11 cellular contexts compared by ENCODE assay signal in the genomic region with DNA sequence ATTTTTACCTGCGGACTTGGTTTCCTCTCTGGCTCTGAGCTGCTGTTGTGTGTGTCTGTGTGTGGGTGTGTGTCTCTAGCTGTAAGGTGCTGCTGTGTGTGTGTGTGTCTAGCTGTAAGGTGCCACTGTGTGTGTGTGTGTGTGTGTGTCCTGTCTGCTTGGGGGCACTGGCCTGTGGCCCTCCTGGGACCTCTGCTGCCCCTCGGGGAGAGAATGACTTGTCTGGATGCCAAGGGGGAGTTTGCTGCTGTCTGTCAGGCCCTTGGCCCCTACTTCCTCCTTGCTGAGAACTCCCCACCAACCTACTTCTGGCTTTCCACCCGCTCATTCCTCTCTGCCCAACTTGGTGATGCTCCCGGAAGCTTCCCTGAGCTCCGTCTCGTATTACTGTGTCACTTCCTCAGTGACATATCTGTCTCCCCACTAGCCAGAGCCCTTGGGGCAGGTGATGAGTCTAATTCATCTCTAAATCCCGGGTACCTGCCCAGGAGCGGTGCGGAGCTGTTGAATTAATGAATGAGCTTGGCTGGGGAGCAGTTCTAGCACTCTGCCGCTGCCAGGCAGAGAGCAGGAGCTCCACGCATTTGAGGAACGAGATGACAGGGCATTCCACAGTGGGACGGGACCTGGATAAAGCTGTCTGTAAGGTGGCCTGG. TPM values are rescaled to one million over a fixed set of nuclear protein-coding genes. Genes with fewer than 3 reads are reported as not detected.
DNase-seq lines count a peak whose midpoint lies in the region; ATAC-seq and TF ChIP-seq lines count a peak whose summit lies in the region.
"Had no signal": no experiment of that assay in that cellular context is flagged by ENCODE, and none has a peak within 500 bp of the region (broad histone marks: within the 10 kb centered on the region; RNA-seq: fewer than 3 reads in every experiment).

No MANE protein-coding gene starts in this region.

- H3K36me3 ChIP-seq in hepatocyte (replicated peaks; ENCODE audit: insufficient read depth, low read depth) (no peaks in the 10 kb centered on the region), stomach smooth muscle (ENCODE audit: control insufficient read depth in 2 of 2, insufficient read depth in 2 of 2, low read length in 2 of 2) (peaks cover 15 to 21% of the 10 kb centered on the region in 2 donors)

- H3K79me2 ChIP-seq in hepatocyte = no peaks in the 10 kb centered on the region

- peaks cover 22% of the 10 kb centered on the region for H3K4me1 Mint-ChIP-seq in T-helper 1 cell treated with Interleukin-12 subunit alpha and Interleukin-12 subunit beta and Interleukin-4 antibody, amounts not matched to agents 30 μg/mL and 1 μg/mL, for 36 hours (ENCODE audit: low read depth)
- peaks cover 32% of the 10 kb centered on the region for H3K4me1 Mint-ChIP-seq in activated CD4-positive, alpha-beta memory T cell treated with anti-CD3 and anti-CD28 coated beads for 36 hours (ENCODE audit: low read depth)

- no peak overlapping the region for H3K4me2 ChIP-seq in hepatocyte

- intact Hi-C loops in activated CD4-positive, alpha-beta memory T cell treated with anti-CD3 and anti-CD28 coated beads for 36 hours (cut with micrococcal nuclease) = no loop called here

- no peaks in the 10 kb centered on the region for H3K4me1 ChIP-seq in hepatocyte (ENCODE audit: insufficient read depth)
- H3K4me1 ChIP-seq in stomach smooth muscle (ENCODE audit: control insufficient read depth, insufficient read depth, low read length) = peaks cover 47% of the 10 kb centered on the region

- H3K9me3 ChIP-seq in hepatocyte (ENCODE audit: low read depth) (no peaks in the 10 kb centered on the region), stomach smooth muscle (ENCODE audit: control insufficient read depth in 2 of 2, low read length in 2 of 2) (no peaks in the 10 kb centered on the region)

- DNase-seq in T-helper 1 cell = no peak
- peak; percentile 14 for DNase-seq in activated CD4-positive, alpha-beta memory T cell treated with anti-CD3 and anti-CD28 coated beads for 36 hours
- no peak for DNase-seq in hepatocyte (ENCODE audit: low spot score)
- no peak for DNase-seq in SKM-1 treated with dmso at 0.1 percent for 144 hours (lab: John Stamatoyannopoulos, UW; ENCODE audit: unreplicated experiment)
- DNase-seq in G401 (ENCODE audit: low spot score) = no peak
- DNase-seq: activated CD4-positive, CD25-positive, alpha-beta regulatory T cell; NCI-H2081 had no signal

- H3K9ac ChIP-seq in stomach smooth muscle (ENCODE audit: low read length in 2 of 2) = no peak overlapping the region

- H3K36me3 Mint-ChIP-seq in T-helper 1 cell treated with Interleukin-12 subunit alpha and Interleukin-12 subunit beta and Interleukin-4 antibody, amounts not matched to agents 30 μg/mL and 1 μg/mL, for 36 hours (ENCODE audit: low read depth) = peaks cover 20% of the 10 kb centered on the region
- peaks cover 21% of the 10 kb centered on the region for H3K36me3 Mint-ChIP-seq in activated CD4-positive, alpha-beta memory T cell treated with anti-CD3 and anti-CD28 coated beads for 36 hours

- CTCF ChIA-PET in activated CD4-positive, alpha-beta memory T cell treated with anti-CD3 and anti-CD28 coated beads for 36 hours (lab: Charles Lee) = interaction anchor here (0.6 to 1.6 kb wide), 5 partner anchors 14 to 230 kb away, joined by 3 read pairs; a partner anchor contains a TSS

- peak overlapping the region; percentile 15 for H3K27ac Mint-ChIP-seq in T-helper 1 cell treated with Interleukin-12 subunit alpha and Interleukin-12 subunit beta and Interleukin-4 antibody, amounts not matched to agents 30 μg/mL and 1 μg/mL, for 36 hours
- peak overlapping the region; percentile 16 for H3K27ac Mint-ChIP-seq in activated CD4-positive, alpha-beta memory T cell treated with anti-CD3 and anti-CD28 coated beads for 36 hours

- H3K27ac ChIP-seq in hepatocyte (peak overlapping the region; percentile 20), stomach smooth muscle (ENCODE audit: low read length) (peak overlapping the region; percentile 64)

- 86% methylated on average over 13 of the region's 13 CpGs for whole genome bisulfite sequencing in hepatocyte (ENCODE audit: low lambda C conversion rate, missing lambda C conversion rate)

- no peaks in the 10 kb centered on the region for H3K9me2 ChIP-seq in hepatocyte (replicated peaks; ENCODE audit: insufficient read depth)

- TF ChIP-seq CTCF in hepatocyte (IDR thresholded peaks at IDR 0.05; ENCODE audit: poor library complexity) = no peak

- H4K20me1 ChIP-seq in hepatocyte (ENCODE audit: insufficient read depth, poor library complexity, severe bottlenecking) = peaks cover 2% of the 10 kb centered on the region

- POLR2A ChIA-PET in activated CD4-positive, alpha-beta memory T cell treated with anti-CD3 and anti-CD28 coated beads for 36 hours (lab: Charles Lee) = interaction anchor here (0.7 to 1.0 kb wide), 2 partner anchors 27 to 52 kb away, joined by 3 read pairs; a partner anchor contains a TSS

- in situ Hi-C loops in G401 (cut with HindIII; ENCODE audit: low sequenced_read_pairs) = no loop called here

- H3K9me3 Mint-ChIP-seq in T-helper 1 cell treated with Interleukin-12 subunit alpha and Interleukin-12 subunit beta and Interleukin-4 antibody, amounts not matched to agents 30 μg/mL and 1 μg/mL, for 36 hours = no peaks in the 10 kb centered on the region
- no peaks in the 10 kb centered on the region for H3K9me3 Mint-ChIP-seq in activated CD4-positive, alpha-beta memory T cell treated with anti-CD3 and anti-CD28 coated beads for 36 hours

- no peak for ATAC-seq in HG02870 (IDR thresholded peaks at IDR 0.05; ENCODE audit: unreplicated experiment)

- no peaks in the 10 kb centered on the region for H3K27me3 Mint-ChIP-seq in T-helper 1 cell treated with Interleukin-12 subunit alpha and Interleukin-12 subunit beta and Interleukin-4 antibody, amounts not matched to agents 30 μg/mL and 1 μg/mL, for 36 hours (ENCODE audit: low read depth)
- no peaks in the 10 kb centered on the region for H3K27me3 Mint-ChIP-seq in activated CD4-positive, alpha-beta memory T cell treated with anti-CD3 and anti-CD28 coated beads for 36 hours

- no peak overlapping the region for H2AFZ ChIP-seq in hepatocyte

- no peak overlapping the region for H3K4me3 Mint-ChIP-seq in T-helper 1 cell treated with Interleukin-12 subunit alpha and Interleukin-12 subunit beta and Interleukin-4 antibody, amounts not matched to agents 30 μg/mL and 1 μg/mL, for 36 hours
- no peak overlapping the region for H3K4me3 Mint-ChIP-seq in activated CD4-positive, alpha-beta memory T cell treated with anti-CD3 and anti-CD28 coated beads for 36 hours

- H3K4me3 ChIP-seq in hepatocyte (no peak overlapping the region), stomach smooth muscle (ENCODE audit: low read length in 2 of 2) (no peak overlapping the region)

- H3K27me3 ChIP-seq in hepatocyte (no peaks in the 10 kb centered on the region), stomach smooth muscle (ENCODE audit: control insufficient read depth in 1 of 2, insufficient read depth in 2 of 2, low read length in 2 of 2) (no peaks in the 10 kb centered on the region)

RNA-seq across cellular contexts. Expression of a gene that starts 45.3 kb away (rescaled TPM):
- not detected for total RNA-seq in activated CD4-positive, alpha-beta memory T cell treated with anti-CD3 and anti-CD28 coated beads for 36 hours
- not detected in 2 replicates for total RNA-seq in hepatocyte
- polyA plus RNA-seq in hepatocyte = not detected in 2 replicates
- total RNA-seq in G401 (2014; rRNA removed; shearing (Covaris generic)) = not detected in 2 replicates
- polyA plus RNA-seq: AG04450 had no signal

RNA-seq across cellular contexts. Expression of a gene that starts 52.0 kb away (rescaled TPM):
- total RNA-seq in activated CD4-positive, alpha-beta memory T cell treated with anti-CD3 and anti-CD28 coated beads for 36 hours = 100 to 1,000 TPM; 134 to 139 TPM
- 214 and 238 TPM in 2 replicates for total RNA-seq in hepatocyte
- polyA plus RNA-seq in hepatocyte = 131 and 141 TPM in 2 replicates
- 136 and 141 TPM in 2 replicates for total RNA-seq in G401 (2014; rRNA removed; shearing (Covaris generic))
